Comparison of ENCODE assay signal across 1 cellular context in the genomic region with DNA sequence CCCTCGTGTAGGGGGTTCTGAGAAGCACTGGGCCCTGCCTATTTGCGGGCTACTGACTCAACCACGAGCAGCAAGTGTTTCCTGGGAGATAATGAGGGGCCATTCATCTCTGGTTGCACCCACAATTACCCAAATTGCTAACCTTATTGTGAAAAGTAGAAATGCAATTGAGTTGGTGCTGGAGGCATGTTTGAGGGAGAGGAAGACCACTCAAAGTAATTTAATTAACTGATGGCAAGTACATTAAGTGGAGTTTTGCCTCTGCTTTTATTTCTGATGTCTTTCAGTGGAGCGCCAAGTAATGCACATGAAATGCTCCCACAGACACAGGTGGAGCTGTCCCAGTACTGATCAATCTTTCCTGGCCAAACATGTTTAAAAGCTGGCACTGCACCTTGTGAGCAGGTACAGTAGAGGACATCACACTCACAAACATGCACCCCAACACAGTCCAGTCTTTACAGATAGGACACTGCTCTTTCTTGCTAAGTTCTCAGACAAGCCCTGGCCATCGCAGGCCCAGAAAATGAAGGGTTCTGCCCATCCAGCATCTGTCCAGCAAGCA.
A peak's percentile ranks its signal among the peaks of the same experiment; 100 is the strongest.
TF ChIP-seq lines count a peak whose summit lies in the region.

No MANE protein-coding gene starts in this region.

TF ChIP-seq in GM12878, 131 proteins besides CTCF, POLR2A, EP300 and RAD21:
- TF ChIP-seq REST (IDR thresholded peaks at IDR 0.05; ENCODE audit: low read depth, low read length) (peak; percentile 64; the same call in 1 of the 2 replicates), SMC3 (IDR thresholded peaks at IDR 0.05; ENCODE audit: borderline replicate concordance, low read length) (no peak), BHLHE40 (IDR thresholded peaks at IDR 0.05; ENCODE audit: borderline replicate concordance in 1 of 2, low read depth in 2 of 2, low read length in 1 of 2) (peak in 1 of 2 experiments; percentile 6; a peak in 1 of 4 replicates), BCL11A (IDR thresholded peaks at IDR 0.05; ENCODE audit: low read depth, low read length) (0 out of 2 replicates have a peak, but pooled peaks have one; percentile 25), MTA2 (IDR thresholded peaks at IDR 0.05; ENCODE audit: low read depth) (peak; percentile 17; the same call in 1 of the 2 replicates)
- TF ChIP-seq, protein P1, sequence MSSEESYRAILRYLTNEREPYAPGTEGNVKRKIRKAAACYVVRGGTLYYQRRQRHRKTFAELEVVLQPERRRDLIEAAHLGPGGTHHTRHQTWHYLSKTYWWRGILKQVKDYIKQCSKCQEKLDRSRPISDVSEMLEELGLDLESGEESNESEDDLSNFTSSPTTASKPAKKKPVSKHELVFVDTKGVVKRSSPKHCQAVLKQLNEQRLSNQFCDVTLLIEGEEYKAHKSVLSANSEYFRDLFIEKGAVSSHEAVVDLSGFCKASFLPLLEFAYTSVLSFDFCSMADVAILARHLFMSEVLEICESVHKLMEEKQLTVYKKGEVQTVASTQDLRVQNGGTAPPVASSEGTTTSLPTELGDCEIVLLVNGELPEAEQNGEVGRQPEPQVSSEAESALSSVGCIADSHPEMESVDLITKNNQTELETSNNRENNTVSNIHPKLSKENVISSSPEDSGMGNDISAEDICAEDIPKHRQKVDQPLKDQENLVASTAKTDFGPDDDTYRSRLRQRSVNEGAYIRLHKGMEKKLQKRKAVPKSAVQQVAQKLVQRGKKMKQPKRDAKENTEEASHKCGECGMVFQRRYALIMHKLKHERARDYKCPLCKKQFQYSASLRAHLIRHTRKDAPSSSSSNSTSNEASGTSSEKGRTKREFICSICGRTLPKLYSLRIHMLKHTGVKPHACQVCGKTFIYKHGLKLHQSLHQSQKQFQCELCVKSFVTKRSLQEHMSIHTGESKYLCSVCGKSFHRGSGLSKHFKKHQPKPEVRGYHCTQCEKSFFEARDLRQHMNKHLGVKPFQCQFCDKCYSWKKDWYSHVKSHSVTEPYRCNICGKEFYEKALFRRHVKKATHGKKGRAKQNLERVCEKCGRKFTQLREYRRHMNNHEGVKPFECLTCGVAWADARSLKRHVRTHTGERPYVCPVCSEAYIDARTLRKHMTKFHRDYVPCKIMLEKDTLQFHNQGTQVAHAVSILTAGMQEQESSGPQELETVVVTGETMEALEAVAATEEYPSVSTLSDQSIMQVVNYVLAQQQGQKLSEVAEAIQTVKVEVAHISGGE (CRISPR knock-in tag; IDR thresholded peaks at IDR 0.05): no peak
